In genomic region chr20:8250539-8251200, GRCh38 we compare ENCODE assay signal across 1 cellular context.
TF ChIP-seq lines count a peak whose summit lies in the region.

No MANE protein-coding gene starts in this region.

TF ChIP-seq in HepG2, 621 proteins besides CTCF, POLR2A, EP300 and RAD21 (continued from another document and continues in another):
- TF ChIP-seq PATZ1 (CRISPR knock-in tag; IDR thresholded peaks at IDR 0.05) = peak; percentile 75
- TF ChIP-seq ZSCAN20 (CRISPR knock-in tag; IDR thresholded peaks at IDR 0.05; ENCODE audit: borderline replicate concordance) = no peak
- TF ChIP-seq ZGPAT (CRISPR knock-in tag; IDR thresholded peaks at IDR 0.05) = peak; percentile 100
- TF ChIP-seq BATF2 (CRISPR knock-in tag; IDR thresholded peaks at IDR 0.05) = no peak
- 0 out of 2 replicates have a peak, but pooled peaks have one; percentile 52 for TF ChIP-seq ZNF619 (CRISPR knock-in tag; IDR thresholded peaks at IDR 0.05)
- no peak for TF ChIP-seq ZNF468 (CRISPR knock-in tag; IDR thresholded peaks at IDR 0.05)
- TF ChIP-seq ATF4 (CRISPR knock-in tag; IDR thresholded peaks at IDR 0.05) = peak in 1 of 2 experiments; percentile 93; a peak in 2 of 4 replicates
- no peak for TF ChIP-seq TAF1 (CRISPR knock-in tag; IDR thresholded peaks at IDR 0.05)
- no peak for TF ChIP-seq PBX3 (CRISPR knock-in tag; IDR thresholded peaks at IDR 0.05; ENCODE audit: borderline replicate concordance)
- peak; percentile 48; the same call in 1 of the 2 replicates for TF ChIP-seq NFYC (CRISPR knock-in tag; IDR thresholded peaks at IDR 0.05)
- no peak for TF ChIP-seq SNRNP70 (IDR thresholded peaks at IDR 0.05; ENCODE audit: low read depth, low read length)
- TF ChIP-seq HNF4G (IDR thresholded peaks at IDR 0.05; ENCODE audit: borderline replicate concordance, low read depth, low read length) = peak; percentile 61
- TF ChIP-seq HNF4G (CRISPR knock-in tag; IDR thresholded peaks at IDR 0.05; ENCODE audit: borderline replicate concordance, low read depth) = peak; percentile 32; the same call in 1 of the 2 replicates
- peak; percentile 59; the same call in 1 of the 2 replicates for TF ChIP-seq ZNF746 (CRISPR knock-in tag; IDR thresholded peaks at IDR 0.05)
- peak; percentile 95 for TF ChIP-seq IRF2 (CRISPR knock-in tag; IDR thresholded peaks at IDR 0.05)
- TF ChIP-seq ZC3H4 (CRISPR knock-in tag; IDR thresholded peaks at IDR 0.05; ENCODE audit: borderline replicate concordance) = no peak
- no peak for TF ChIP-seq ZNF672 (CRISPR knock-in tag; IDR thresholded peaks at IDR 0.05)
- TF ChIP-seq ZMYM4 (CRISPR knock-in tag; IDR thresholded peaks at IDR 0.05) = peak; percentile 85
- TF ChIP-seq GTF3A (CRISPR knock-in tag; conservative IDR thresholded peaks at IDR 0.05) = 0 out of 2 replicates have a peak, but pooled peaks have one; percentile 49
- TF ChIP-seq ZBTB44 (CRISPR knock-in tag; IDR thresholded peaks at IDR 0.05) = no peak; the same call in 1 of the 2 replicates
- no peak for TF ChIP-seq PAX8 (CRISPR knock-in tag; IDR thresholded peaks at IDR 0.05; ENCODE audit: borderline replicate concordance)
- 0 out of 2 replicates have a peak, but pooled peaks have one; percentile 11 for TF ChIP-seq SMARCC2 (IDR thresholded peaks at IDR 0.05)
- TF ChIP-seq XRCC5 (optimal IDR thresholded peaks at IDR 0.05; ENCODE audit: low read length) = peak; percentile 30
- peak; percentile 77; the same call in 1 of the 2 replicates for TF ChIP-seq ZBTB25 (CRISPR knock-in tag; IDR thresholded peaks at IDR 0.05)
- no peak for TF ChIP-seq ZNF264 (CRISPR knock-in tag; IDR thresholded peaks at IDR 0.05)
- peak; percentile 91 for TF ChIP-seq ZSCAN9 (CRISPR knock-in tag; IDR thresholded peaks at IDR 0.05; ENCODE audit: borderline replicate concordance)
- no peak for TF ChIP-seq ZBTB2 (CRISPR knock-in tag; IDR thresholded peaks at IDR 0.05; ENCODE audit: low read depth)
- TF ChIP-seq FOXA3 (CRISPR knock-in tag; IDR thresholded peaks at IDR 0.05) = peak; percentile 99
- no peak for TF ChIP-seq ZNF512B (CRISPR knock-in tag; IDR thresholded peaks at IDR 0.05; ENCODE audit: borderline replicate concordance)
- peak; percentile 96 for TF ChIP-seq PAXIP1 (CRISPR knock-in tag; conservative IDR thresholded peaks at IDR 0.05)
- TF ChIP-seq ZKSCAN1 (IDR thresholded peaks at IDR 0.05; ENCODE audit: low read length) = peak; percentile 23
- peak; percentile 75 for TF ChIP-seq ZNF18 (CRISPR knock-in tag; IDR thresholded peaks at IDR 0.05; ENCODE audit: insufficient replicate concordance)
- TF ChIP-seq IRF9 (CRISPR knock-in tag; IDR thresholded peaks at IDR 0.05; ENCODE audit: borderline replicate concordance) = no peak
- TF ChIP-seq ATF7 (IDR thresholded peaks at IDR 0.05) = no peak
- peak; percentile 24; the same call in 1 of the 2 replicates for TF ChIP-seq ATF7 (CRISPR knock-in tag; IDR thresholded peaks at IDR 0.05)
- peak; percentile 60; the same call in 1 of the 2 replicates for TF ChIP-seq ZNF430 (CRISPR knock-in tag; IDR thresholded peaks at IDR 0.05)
